ENCODE assay signal across 9 cellular contexts in the genomic region with DNA sequence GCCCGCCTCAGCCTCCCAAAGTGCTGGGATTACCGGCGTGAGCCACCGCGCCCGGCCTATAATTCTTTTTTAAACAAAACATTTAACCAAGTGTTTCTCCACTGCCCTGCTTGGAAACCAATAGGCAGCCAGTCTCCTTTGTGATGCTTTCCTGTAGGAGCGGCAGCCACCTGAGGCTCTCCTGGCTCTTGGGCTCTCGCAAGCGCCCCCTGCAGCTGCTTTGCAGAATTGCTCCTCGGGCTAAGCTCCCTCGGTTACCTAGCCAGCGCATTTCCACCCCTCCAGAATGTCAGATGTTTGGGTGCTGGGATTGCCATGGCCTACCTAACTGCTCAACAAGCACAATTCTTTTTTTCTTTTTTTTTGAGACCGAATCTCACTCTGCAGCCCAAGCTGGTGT. TPM values are rescaled to one million over a fixed set of nuclear protein-coding genes. Genes with fewer than 3 reads are reported as not detected.
A peak's percentile ranks its signal among the peaks of the same experiment; 100 is the strongest.
DNase-seq lines count a peak whose midpoint lies in the region; ATAC-seq and TF ChIP-seq lines count a peak whose summit lies in the region.
"Had no signal": no experiment of that assay in that cellular context is flagged by ENCODE, and none has a peak within 500 bp of the region (broad histone marks: within the 10 kb centered on the region; RNA-seq: fewer than 3 reads in every experiment).

No MANE protein-coding gene starts in this region.

- H3K4me1 ChIP-seq in upper lobe of left lung: peaks cover 9 to 26% (median 13%) of the 10 kb centered on the region in 4 donors

- 85 to 93% methylated on average over 13 of the region's 13 CpGs for WGBS in upper lobe of left lung, 2 donors

- TF ChIP-seq EP300 in upper lobe of left lung (IDR thresholded peaks at IDR 0.05): no peak

- H3K27me3 ChIP-seq in upper lobe of left lung: no peaks in the 10 kb centered on the region

- H3K36me3 ChIP-seq in upper lobe of left lung: peaks cover 0 to 13% (median 4%) of the 10 kb centered on the region in 4 donors

- TF ChIP-seq CTCF in upper lobe of left lung (IDR thresholded peaks at IDR 0.05): peak in 4 of 6 experiments; percentile 21 to 31 (median 21)

- ATAC-seq in upper lobe of left lung (ENCODE audit: low FRiP score in 2 of 2) (no peak), GM19452 (IDR thresholded peaks at IDR 0.05; ENCODE audit: unreplicated experiment) (no peak), HG02852 (IDR thresholded peaks at IDR 0.05; ENCODE audit: unreplicated experiment) (no peak)

- no peak for TF ChIP-seq POLR2A in erythroblast (IDR thresholded peaks at IDR 0.05; ENCODE audit: low read length)
- no peak for TF ChIP-seq POLR2A in upper lobe of left lung (IDR thresholded peaks at IDR 0.05)

- no peaks in the 10 kb centered on the region for H3K9me3 ChIP-seq in upper lobe of left lung

- no peak overlapping the region for H3K27ac ChIP-seq in upper lobe of left lung

- DNase-seq in stimulated activated CD4-positive, alpha-beta T cell treated with anti-CD3 and anti-CD28 coated beads, Interleukin-12 subunit alpha, Interleukin-12 subunit beta, amount 100 ng/mL, for 48 hours (ENCODE audit: low read depth in 2 of 3, low spot score in 1 of 3): peak in 2 of 3 donors; percentile 40 to 52
- no peak for DNase-seq in stimulated activated CD4-positive, alpha-beta T cell treated with anti-CD3 and anti-CD28 coated beads, Interleukin-4, amount 100 ng/mL, for 1 hour
- DNase-seq in T-helper 2 cell (peak in 3 of 5 experiments; percentile 27 to 61 (median 32)), erythroblast (lab: John Stamatoyannopoulos, UW) (peak; percentile 41 to 62), upper lobe of left lung (no peak), NCI-H1436 (lab: John Stamatoyannopoulos, UW) (no peak)
- DNase-seq: NCI-H1092 had no signal

- no peak overlapping the region for H3K4me3 ChIP-seq in upper lobe of left lung

RNA-seq across cellular contexts. Expression of a gene that starts 7.7 kb away (rescaled TPM):
- total RNA-seq in upper lobe of left lung: 10 to 100 TPM in 2 of 6 donors, 1 to 10 TPM in 2, not detected in 2; 4.1 to 22.4 (median 13.3) TPM

RNA-seq across cellular contexts. Expression of a gene that starts 8.3 kb away (rescaled TPM):
- total RNA-seq in upper lobe of left lung: 10 to 100 TPM; 24.6 to 71.3 (median 50.8) TPM

RNA-seq across cellular contexts. Expression of a gene that starts 14.6 kb away (rescaled TPM):
- 10 to 100 TPM; 11.5 to 26.8 (median 15.3) TPM for total RNA-seq in upper lobe of left lung

Comparison
In these comparisons a context has a peak if more than half of its experiments do, and no peak if none do; other contexts are left out.
1. DNase-seq: peak in stimulated activated CD4-positive, alpha-beta T cell treated with anti-CD3 and anti-CD28 coated beads, Interleukin-12 subunit alpha, Interleukin-12 subunit beta, amount 100 ng/mL, for 48 hours (2 of 3), T-helper 2 cell (3 of 5) and erythroblast (2 of 2); none in stimulated activated CD4-positive, alpha-beta T cell treated with anti-CD3 and anti-CD28 coated beads, Interleukin-4, amount 100 ng/mL, for 1 hour (single experiment), upper lobe of left lung (0 of 2) and NCI-H1436 (single experiment).